Comparison of ENCODE assay signal across 29 cellular contexts in the genomic region with DNA sequence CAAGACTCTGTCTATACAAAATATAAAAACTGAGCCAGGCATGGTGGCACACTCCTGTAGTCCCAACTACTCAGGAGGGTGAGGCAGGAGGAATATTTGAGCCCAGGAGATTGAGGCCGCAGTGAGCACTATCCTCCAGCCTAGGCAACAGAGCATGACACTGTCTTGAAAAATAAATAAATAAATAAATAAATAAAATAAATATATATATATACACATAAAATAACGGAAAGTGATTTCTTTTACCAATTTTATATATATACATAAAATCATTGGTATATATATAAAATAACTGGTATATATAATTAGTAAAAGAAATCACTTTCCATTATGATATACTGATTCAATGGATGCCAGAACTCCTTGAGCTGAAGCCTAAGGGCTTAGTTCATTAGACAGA.
"Had no signal": no experiment of that assay in that cellular context is flagged by ENCODE, and none has a peak within 500 bp of the region (broad histone marks: within the 10 kb centered on the region; RNA-seq: fewer than 3 reads in every experiment).

No MANE protein-coding gene starts in this region.

- H3K9me3 ChIP-seq: left ventricle myocardium inferior, pancreas, prostate gland, suprapubic skin, thoracic aorta, tibial artery, upper lobe of right lung had no signal

- H3K27ac Mint-ChIP-seq: mesothelial cell of epicardium; natural killer cell treated with Interleukin-12 subunit alpha and Interleukin-12 subunit beta and Interleukin-15 and Interleukin-18, amount 100 ng/mL, for 72 hours; stimulated activated naive CD8-positive, alpha-beta T cell treated with anti-CD3 and anti-CD28 coated beads, Interleukin-15, Interleukin-2, amounts not matched to agents 100 ng/mL and 50 ng/mL, for 24 hours had no signal

- FAIRE-seq: pancreas, urothelium cell line had no signal

- H3K27ac ChIP-seq: hepatocyte, left ventricle myocardium inferior, pancreas, prostate gland, skin epidermis, suprapubic skin, thoracic aorta, tibial artery, upper lobe of right lung had no signal

- H3K36me3 ChIP-seq: left ventricle myocardium inferior, pancreas, prostate gland, suprapubic skin, thoracic aorta had no signal

- H3K4me1 ChIP-seq: pancreas, prostate gland had no signal

- ATAC-seq: naive thymus-derived CD4-positive, alpha-beta T cell; natural killer cell treated with Interleukin-12 subunit alpha and Interleukin-12 subunit beta and Interleukin-15 and Interleukin-18, amount 100 ng/mL, for 72 hours; pancreas; right cardiac atrium; sciatic nerve; upper lobe of right lung had no signal

- H3K27me3 Mint-ChIP-seq: naive thymus-derived CD4-positive, alpha-beta T cell; natural killer cell treated with Interleukin-12 subunit alpha and Interleukin-12 subunit beta and Interleukin-15 and Interleukin-18, amount 100 ng/mL, for 72 hours; stimulated activated naive CD8-positive, alpha-beta T cell treated with anti-CD3 and anti-CD28 coated beads, Interleukin-15, Interleukin-2, amounts not matched to agents 100 ng/mL and 50 ng/mL, for 24 hours had no signal

- DNase-seq: islet precursor cell; left ventricle myocardium inferior; mesendoderm; naive thymus-derived CD4-positive, alpha-beta T cell; nucleus accumbens; pancreas; posterior cingulate gyrus; retina; right cardiac atrium; stimulated activated CD4-positive, alpha-beta T cell treated with anti-CD3 and anti-CD28 coated beads, Interleukin-12 subunit alpha, Interleukin-12 subunit beta, amount 100 ng/mL, for 4 hours; stimulated activated CD4-positive, alpha-beta T cell treated with anti-CD3 and anti-CD28 coated beads, Interleukin-15, amount 100 ng/mL, for 24 hours; stimulated activated CD4-positive, alpha-beta T cell treated with anti-CD3 and anti-CD28 coated beads, Interleukin-2, amount 100 ng/mL, for 24 hours; stimulated activated CD4-positive, alpha-beta T cell treated with anti-CD3 and anti-CD28 coated beads, Interleukin-4, amount 100 ng/mL, for 1 hour; stimulated activated naive CD4-positive, alpha-beta T cell; tibial artery; trophoblast cell; upper lobe of right lung had no signal

- H3K4me3 ChIP-seq: hepatocyte, left ventricle myocardium inferior, lung, pancreas, prostate gland, skin epidermis, suprapubic skin, thoracic aorta, tibial artery, upper lobe of right lung had no signal

- H3K4me3 Mint-ChIP-seq: mesothelial cell of epicardium; naive thymus-derived CD4-positive, alpha-beta T cell; natural killer cell treated with Interleukin-12 subunit alpha and Interleukin-12 subunit beta and Interleukin-15 and Interleukin-18, amount 100 ng/mL, for 72 hours; neural crest cell; stimulated activated naive CD8-positive, alpha-beta T cell treated with anti-CD3 and anti-CD28 coated beads, Interleukin-15, Interleukin-2, amounts not matched to agents 100 ng/mL and 50 ng/mL, for 24 hours had no signal

- H3K9me3 Mint-ChIP-seq: mesothelial cell of epicardium; naive thymus-derived CD4-positive, alpha-beta T cell; natural killer cell treated with Interleukin-12 subunit alpha and Interleukin-12 subunit beta and Interleukin-15 and Interleukin-18, amount 100 ng/mL, for 72 hours; neural crest cell; stimulated activated naive CD8-positive, alpha-beta T cell treated with anti-CD3 and anti-CD28 coated beads, Interleukin-15, Interleukin-2, amounts not matched to agents 100 ng/mL and 50 ng/mL, for 24 hours had no signal
